In genomic region chr17:44995602-44996001, GRCh38 we compare ENCODE assay signal across 23 cellular contexts. TPM values are rescaled to one million over a fixed set of nuclear protein-coding genes. Genes with fewer than 3 reads are reported as not detected.
DNase-seq lines count a peak whose midpoint lies in the region; ATAC-seq and TF ChIP-seq lines count a peak whose summit lies in the region.
"Had no signal": no experiment of that assay in that cellular context is flagged by ENCODE, and none has a peak within 500 bp of the region (broad histone marks: within the 10 kb centered on the region; RNA-seq: fewer than 3 reads in every experiment).

No MANE protein-coding gene starts in this region.

- H3K36me3 Mint-ChIP-seq in natural killer cell, result no peaks in the 10 kb centered on the region
- H3K36me3 Mint-ChIP-seq: CD8-positive, alpha-beta memory T cell had no signal

- H3K9me3 Mint-ChIP-seq in natural killer cell, result peaks cover 0 to 3% of the 10 kb centered on the region in 2 donors

- H3K36me3 ChIP-seq in adipocyte (ENCODE audit: control insufficient read depth, insufficient read depth, low read length, severe bottlenecking), result no peaks in the 10 kb centered on the region
- H3K36me3 ChIP-seq: SJSA1 had no signal

- ATAC-seq in left cardiac atrium (peak; percentile 37 to 57), natural killer cell (no peak), GM21381 (IDR thresholded peaks at IDR 0.05; ENCODE audit: unreplicated experiment) (no peak), HG03378 (IDR thresholded peaks at IDR 0.05; ENCODE audit: unreplicated experiment) (no peak)
- ATAC-seq: Panc1 had no signal

- no peaks in the 10 kb centered on the region for H3K4me1 Mint-ChIP-seq in natural killer cell

- H3K27ac Mint-ChIP-seq in natural killer cell, result no peak overlapping the region
- H3K27ac Mint-ChIP-seq: CD8-positive, alpha-beta memory T cell; HFFc6 had no signal

- no peaks in the 10 kb centered on the region for H3K4me1 ChIP-seq in adipocyte (ENCODE audit: control insufficient read depth, insufficient read depth, low read length)

- H3K4me3 Mint-ChIP-seq in natural killer cell, result no peak overlapping the region
- H3K4me3 Mint-ChIP-seq: CD8-positive, alpha-beta memory T cell; HFFc6 had no signal

- no peak overlapping the region for H3K9ac ChIP-seq in adipocyte (ENCODE audit: low read length)
- H3K9ac ChIP-seq: KMS-11 had no signal

- TF ChIP-seq CTCF in natural killer cell (IDR thresholded peaks at IDR 0.05), result no peak

- H3K9me3 ChIP-seq in adipocyte (ENCODE audit: control insufficient read depth, low read length), result peaks cover 8% of the 10 kb centered on the region

- DNase-seq in NCI-H82 (lab: John Stamatoyannopoulos, UW) (peak; percentile 57), NCI-H82 treated with DMSO at 0.1 percent for 48 hours (lab: John Stamatoyannopoulos, UW; ENCODE audit: unreplicated experiment) (no peak), adipocyte (ENCODE audit: low read depth) (peak; percentile 47), left cardiac atrium (no peak), natural killer cell (no peak), hepatic stellate cell (ENCODE audit: low spot score) (no peak)
- DNase-seq: ACHN; C1 segment of cervical spinal cord; CD8-positive, alpha-beta memory T cell; DMS79; H7; HFFc6; NCI-H1105; NCI-H146; NCI-H2029; NCI-H226; NCI-H510A treated with DMSO at 0.1 percent for 48 hours; NCI-H748 treated with DMSO at 0.1 percent for 48 hours had no signal

- intact Hi-C loops in left cardiac atrium (cut with DNase I), result no loop called here
- intact Hi-C loops in natural killer cell (cut with micrococcal nuclease), result no loop called here

- peaks cover 57% of the 10 kb centered on the region for H3K27me3 ChIP-seq in adipocyte (replicated peaks; ENCODE audit: control insufficient read depth, insufficient read depth, low read length)
- H3K27me3 ChIP-seq: SJSA1 had no signal

- no peak overlapping the region for H3K4me3 ChIP-seq in adipocyte (ENCODE audit: low read length)
- H3K4me3 ChIP-seq: SJSA1 had no signal

- peaks cover 15 to 27% of the 10 kb centered on the region in 2 donors for H3K27me3 Mint-ChIP-seq in natural killer cell (ENCODE audit: low read depth in 2 of 2)

RNA-seq across cellular contexts. Expression of gene C1QL1, which starts 27.5 kb away (rescaled TPM):
- total RNA-seq in left cardiac atrium (1 to 10 TPM in 1 of 2 donors, under 1 TPM in 1; 0.94 to 2.9 TPM), natural killer cell (not detected)
- total RNA-seq: CD8-positive, alpha-beta memory T cell had no signal

RNA-seq across cellular contexts. Expression of gene KIF18B, which starts 48.0 kb away (rescaled TPM):
- total RNA-seq in left cardiac atrium, result under 1 TPM; 0.16 to 0.85 TPM
- 1 to 10 TPM in 2 of 3 donors, under 1 TPM in 1; 0.53 to 1.3 (median 1.1) TPM for total RNA-seq in natural killer cell

RNA-seq across cellular contexts. Expression of gene DCAKD, which starts 55.8 kb away (rescaled TPM):
- total RNA-seq in left cardiac atrium, result 10 to 100 TPM; 30.9 to 33.2 TPM
- total RNA-seq in natural killer cell, result 10 to 100 TPM; 15.4 to 21.4 (median 21.1) TPM

Comparison
In these comparisons a context has a peak if more than half of its experiments do, and no peak if none do; other contexts are left out.
1. DNase-seq: peak in NCI-H82 (single experiment) and adipocyte (single experiment); none in NCI-H82 treated with DMSO at 0.1 percent for 48 hours (single experiment), left cardiac atrium (single experiment), natural killer cell (single experiment) and hepatic stellate cell (single experiment).
2. ATAC-seq: peak in left cardiac atrium (2 of 2); none in natural killer cell (0 of 3), GM21381 (single experiment) and HG03378 (single experiment).